Comparison of ENCODE assay signal across 11 cellular contexts in genomic region chr17:31610301-31610910, GRCh38.
"Had no signal": no experiment of that assay in that cellular context is flagged by ENCODE, and none has a peak within 500 bp of the region (broad histone marks: within the 10 kb centered on the region; RNA-seq: fewer than 3 reads in every experiment).

No MANE protein-coding gene starts in this region.

- H3K27ac ChIP-seq: heart right ventricle, pancreas, skin epidermis, thyroid gland, uterus had no signal

- H3K27me3 ChIP-seq: heart right ventricle, pancreas, thyroid gland, uterus had no signal

- H3K4me1 ChIP-seq: pancreas, thyroid gland, uterus had no signal

- H3K36me3 ChIP-seq: heart right ventricle, pancreas, thyroid gland, uterus had no signal

- H3K4me3 ChIP-seq: heart right ventricle, pancreas, skin epidermis, thyroid gland, uterus had no signal

- H3K9me3 ChIP-seq: heart right ventricle, pancreas, thyroid gland, uterus had no signal

- DNase-seq: activated CD4-positive, alpha-beta T cell treated with anti-CD3 and anti-CD28 coated beads, Interleukin-2, amount 50 U/mL, for 48 hours; activated CD4-positive, CD25-positive, alpha-beta regulatory T cell treated with anti-CD3 and anti-CD28 coated beads, Interleukin-2, amount 50 U/mL, for 72 hours; activated naive CD4-positive, alpha-beta T cell treated with Interleukin-2 at 50 U/mL for 16 hours; activated naive CD8-positive, alpha-beta T cell treated with anti-CD3 and anti-CD28 coated beads, Interleukin-2, amount 50 U/mL, for 24 hours; effector CD4-positive, alpha-beta T cell; foreskin melanocyte; heart right ventricle; pancreas; thyroid gland; uterus had no signal
